1 cellular context compared by ENCODE assay signal in genomic region chr7:65475734-65476319, GRCh38.
TF ChIP-seq lines count a peak whose summit lies in the region.

No MANE protein-coding gene starts in this region.

TF ChIP-seq in HepG2, 621 proteins besides CTCF, POLR2A, EP300 and RAD21 (continued from another document and continues in another):
- TF ChIP-seq ZNF609 (CRISPR knock-in tag; IDR thresholded peaks at IDR 0.05; ENCODE audit: borderline replicate concordance) (peak; percentile 79; the same call in 1 of the 2 replicates), HMG20B (CRISPR knock-in tag; conservative IDR thresholded peaks at IDR 0.05) (peak; percentile 64; the same call in 1 of the 2 replicates), AGO2 (optimal IDR thresholded peaks at IDR 0.05; ENCODE audit: low read depth, low read length) (no peak), TFDP2 (CRISPR knock-in tag; IDR thresholded peaks at IDR 0.05) (0 out of 2 replicates have a peak, but pooled peaks have one; percentile 34), BHLHE40 (IDR thresholded peaks at IDR 0.05; ENCODE audit: low read length) (no peak), CREBL2 (CRISPR knock-in tag; IDR thresholded peaks at IDR 0.05; ENCODE audit: borderline replicate concordance) (no peak), TEAD3 (CRISPR knock-in tag; optimal IDR thresholded peaks at IDR 0.05; ENCODE audit: borderline replicate concordance) (peak; percentile 88), ELF3 (CRISPR knock-in tag; IDR thresholded peaks at IDR 0.05) (peak; percentile 73), SKIL (CRISPR knock-in tag; IDR thresholded peaks at IDR 0.05; ENCODE audit: borderline replicate concordance) (peak; percentile 97), TAF1 (CRISPR knock-in tag; IDR thresholded peaks at IDR 0.05) (no peak), ZBTB10 (CRISPR knock-in tag; IDR thresholded peaks at IDR 0.05; ENCODE audit: borderline replicate concordance) (peak; percentile 62; the same call in 1 of the 2 replicates), ZNF350 (CRISPR knock-in tag; IDR thresholded peaks at IDR 0.05; ENCODE audit: borderline replicate concordance, low read depth) (peak; percentile 52), FOXP1 (IDR thresholded peaks at IDR 0.05) (no peak), FOXP1 (CRISPR knock-in tag; IDR thresholded peaks at IDR 0.05) (peak; percentile 92), ZNF652 (CRISPR knock-in tag; IDR thresholded peaks at IDR 0.05; ENCODE audit: borderline replicate concordance, low read depth) (peak; percentile 58; the same call in 1 of the 2 replicates), ZNF441 (CRISPR knock-in tag; IDR thresholded peaks at IDR 0.05; ENCODE audit: borderline replicate concordance) (peak; percentile 52; the same call in 1 of the 2 replicates), MTERF4 (CRISPR knock-in tag; IDR thresholded peaks at IDR 0.05) (no peak; the same call in 1 of the 2 replicates), ARNTL (CRISPR knock-in tag; IDR thresholded peaks at IDR 0.05) (0 out of 2 replicates have a peak, but pooled peaks have one; percentile 27), ZNF670 (CRISPR knock-in tag; IDR thresholded peaks at IDR 0.05; ENCODE audit: borderline replicate concordance) (0 out of 2 replicates have a peak, but pooled peaks have one; percentile 46), CREB1 (IDR thresholded peaks at IDR 0.05) (no peak), CREB1 (CRISPR knock-in tag; IDR thresholded peaks at IDR 0.05) (0 out of 2 replicates have a peak, but pooled peaks have one; percentile 20), YEATS2 (CRISPR knock-in tag; IDR thresholded peaks at IDR 0.05; ENCODE audit: borderline replicate concordance) (peak; percentile 31; the same call in 1 of the 2 replicates), ZNF512 (CRISPR knock-in tag; IDR thresholded peaks at IDR 0.05) (no peak), CREM (IDR thresholded peaks at IDR 0.05) (peak; percentile 77), CREM (CRISPR knock-in tag; IDR thresholded peaks at IDR 0.05) (no peak), ATF7-NPFF (CRISPR knock-in tag; IDR thresholded peaks at IDR 0.05; ENCODE audit: low read depth) (no peak), CENPBD1 (CRISPR knock-in tag; IDR thresholded peaks at IDR 0.05; ENCODE audit: borderline replicate concordance, low read depth) (no peak), ZNF607 (CRISPR knock-in tag; IDR thresholded peaks at IDR 0.05; ENCODE audit: borderline replicate concordance) (no peak; the same call in 1 of the 2 replicates), ZIK1 (CRISPR knock-in tag; IDR thresholded peaks at IDR 0.05; ENCODE audit: borderline replicate concordance, low read depth) (no peak), MEF2D (CRISPR knock-in tag; IDR thresholded peaks at IDR 0.05) (peak; percentile 92), GATAD2A (CRISPR knock-in tag; IDR thresholded peaks at IDR 0.05) (peak; percentile 83), ARID4A (CRISPR knock-in tag; IDR thresholded peaks at IDR 0.05; ENCODE audit: borderline replicate concordance) (peak; percentile 48; the same call in 1 of the 2 replicates), ZNF710 (CRISPR knock-in tag; IDR thresholded peaks at IDR 0.05; ENCODE audit: borderline replicate concordance) (peak; percentile 66; the same call in 1 of the 2 replicates), ZBTB38 (CRISPR knock-in tag; IDR thresholded peaks at IDR 0.05) (peak; percentile 45; the same call in 1 of the 2 replicates), ZNF792 (CRISPR knock-in tag; IDR thresholded peaks at IDR 0.05) (no peak; the same call in 1 of the 2 replicates), GFI1 (CRISPR knock-in tag; IDR thresholded peaks at IDR 0.05; ENCODE audit: borderline replicate concordance) (peak; percentile 63; the same call in 1 of the 2 replicates), ZNF331 (CRISPR knock-in tag; IDR thresholded peaks at IDR 0.05) (peak; percentile 54; the same call in 1 of the 2 replicates), HDAC2 (CRISPR knock-in tag; IDR thresholded peaks at IDR 0.05) (peak; percentile 69)
